8 cellular contexts compared by ENCODE assay signal in genomic region chr9:89555426-89556375, GRCh38. TPM values are rescaled to one million over a fixed set of nuclear protein-coding genes. Genes with fewer than 3 reads are reported as not detected.
DNase-seq lines count a peak whose midpoint lies in the region; ATAC-seq lines count a peak whose summit lies in the region.

No MANE protein-coding gene starts in this region.

- H3K9ac ChIP-seq in BLaER1, result peak overlapping the region; percentile 31; the same call in 1 of the 2 replicates

- peak overlapping the region in 1 of 2 donors; percentile 43 for H3K4me3 Mint-ChIP-seq in effector memory CD8-positive, alpha-beta T cell

- H3K9me3 ChIP-seq in BLaER1, result no peaks in the 10 kb centered on the region

- no peak overlapping the region for H3K4me3 ChIP-seq in BLaER1
- H3K4me3 ChIP-seq in Jurkat, Clone E6-1 (ENCODE audit: low read length), result peak overlapping the region; percentile 15

- ATAC-seq in GM19452 (IDR thresholded peaks at IDR 0.05; ENCODE audit: unreplicated experiment) (peak; percentile 80), GM21360 (IDR thresholded peaks at IDR 0.05; ENCODE audit: unreplicated experiment) (no peak)
- peak; percentile 11 for ATAC-seq in effector memory CD8-positive, alpha-beta T cell (replicated peaks)

- H3K36me3 Mint-ChIP-seq in effector memory CD8-positive, alpha-beta T cell (ENCODE audit: insufficient read depth), result no peaks in the 10 kb centered on the region

- H3K4me1 ChIP-seq in BLaER1, result peaks cover 63% of the 10 kb centered on the region

- H3K4me2 ChIP-seq in BLaER1, result peak overlapping the region; percentile 76

- H3K27me3 Mint-ChIP-seq in effector memory CD8-positive, alpha-beta T cell, result peaks cover 0 to 14% of the 10 kb centered on the region in 2 donors

- peaks cover 10 to 15% of the 10 kb centered on the region in 2 donors for H3K4me1 Mint-ChIP-seq in effector memory CD8-positive, alpha-beta T cell (ENCODE audit: low read depth in 2 of 2)

- 0 out of 2 replicates have a peak, but pooled peaks cover 13% of the 10 kb centered on the region for H4K20me1 ChIP-seq in BLaER1

- H3K27ac ChIP-seq in BLaER1, result peak overlapping the region; percentile 10; the same call in 1 of the 2 replicates

- H3K27ac Mint-ChIP-seq in effector memory CD8-positive, alpha-beta T cell, result peak overlapping the region; percentile 16 to 50

- no peaks in the 10 kb centered on the region for H3K36me3 ChIP-seq in BLaER1

- H3K9me3 Mint-ChIP-seq in effector memory CD8-positive, alpha-beta T cell, result no peaks in the 10 kb centered on the region

- DNase-seq in Jurkat, Clone E6-1 (ENCODE audit: low read depth, low spot score), result peak; percentile 95
- DNase-seq in effector memory CD8-positive, alpha-beta T cell, result no peak
- DNase-seq in AG08395 (ENCODE audit: low spot score), result no peak
- DNase-seq in effector CD8-positive, alpha-beta T cell (lab: John Stamatoyannopoulos, UW), result no peak
- DNase-seq in NK-92 treated with Interleukin-12 subunit alpha and Interleukin-12 subunit beta, amount 100 ng/mL, for 24 hours (lab: John Stamatoyannopoulos, UW), result no peak

- H3K27me3 ChIP-seq in BLaER1, result no peaks in the 10 kb centered on the region

RNA-seq across cellular contexts. Expression of gene GADD45G, which starts 49.1 kb away (rescaled TPM):
- not detected for polyA plus RNA-seq in Jurkat, Clone E6-1 (2012; ENCODE audit: insufficient read depth, insufficient read length)

RNA-seq across cellular contexts. Expression of gene SEMA4D, which starts 57.8 kb away (rescaled TPM):
- 50.1 TPM for polyA plus RNA-seq in Jurkat, Clone E6-1 (2012; ENCODE audit: insufficient read depth, insufficient read length)
